1 cellular context compared by ENCODE assay signal in the genomic region with DNA sequence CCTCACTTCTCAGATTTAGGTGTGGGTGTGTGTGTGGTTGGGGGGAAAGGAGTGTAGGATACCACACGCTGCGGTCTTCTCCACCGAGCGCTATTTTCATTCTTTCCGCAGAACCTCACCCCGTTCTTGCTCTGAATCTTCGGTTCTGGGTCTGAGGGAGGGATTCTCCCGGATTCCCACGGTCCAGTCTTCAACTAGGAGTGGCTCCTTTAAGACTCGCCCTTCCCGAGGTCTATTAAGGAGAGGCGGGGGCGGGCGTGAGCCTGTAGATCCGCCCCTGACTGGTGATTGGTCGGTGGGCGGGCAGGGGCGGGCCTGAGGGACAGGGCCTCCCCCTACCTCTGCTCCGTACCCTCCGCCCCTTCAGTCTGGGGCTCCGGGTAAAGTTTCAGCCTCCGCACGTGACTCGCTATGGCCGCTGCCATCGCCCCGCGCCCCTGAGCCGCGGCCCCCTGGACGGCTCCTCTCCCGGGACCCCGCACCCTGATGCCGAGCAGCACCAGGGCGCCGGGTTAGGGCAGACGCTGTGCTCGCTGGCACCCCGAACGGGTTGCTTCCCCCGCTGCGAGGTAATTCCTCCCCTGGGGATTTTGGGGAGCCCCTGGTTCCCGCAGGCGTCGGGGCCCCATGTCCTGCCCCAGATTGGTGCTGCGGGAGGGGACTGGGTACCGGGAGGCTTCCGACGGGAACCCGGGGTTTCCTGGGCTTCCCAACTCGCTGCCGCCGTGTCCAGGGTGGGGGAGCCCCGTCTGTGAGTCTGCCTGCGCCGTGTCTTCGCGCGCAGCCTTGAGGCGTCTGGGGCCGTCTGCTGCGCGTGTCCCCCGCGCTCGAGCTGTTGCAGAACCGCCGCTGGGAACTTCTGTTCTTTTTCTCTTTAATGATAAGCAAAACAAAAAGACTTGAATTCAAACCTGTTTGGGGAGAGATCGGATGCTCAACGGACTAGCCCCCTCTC.
TF ChIP-seq lines count a peak whose summit lies in the region.

No MANE protein-coding gene starts in this region.

TF ChIP-seq in HepG2, 621 proteins besides CTCF, POLR2A, EP300 and RAD21 (continued from another document and continues in another):
- TF ChIP-seq, protein P1, sequence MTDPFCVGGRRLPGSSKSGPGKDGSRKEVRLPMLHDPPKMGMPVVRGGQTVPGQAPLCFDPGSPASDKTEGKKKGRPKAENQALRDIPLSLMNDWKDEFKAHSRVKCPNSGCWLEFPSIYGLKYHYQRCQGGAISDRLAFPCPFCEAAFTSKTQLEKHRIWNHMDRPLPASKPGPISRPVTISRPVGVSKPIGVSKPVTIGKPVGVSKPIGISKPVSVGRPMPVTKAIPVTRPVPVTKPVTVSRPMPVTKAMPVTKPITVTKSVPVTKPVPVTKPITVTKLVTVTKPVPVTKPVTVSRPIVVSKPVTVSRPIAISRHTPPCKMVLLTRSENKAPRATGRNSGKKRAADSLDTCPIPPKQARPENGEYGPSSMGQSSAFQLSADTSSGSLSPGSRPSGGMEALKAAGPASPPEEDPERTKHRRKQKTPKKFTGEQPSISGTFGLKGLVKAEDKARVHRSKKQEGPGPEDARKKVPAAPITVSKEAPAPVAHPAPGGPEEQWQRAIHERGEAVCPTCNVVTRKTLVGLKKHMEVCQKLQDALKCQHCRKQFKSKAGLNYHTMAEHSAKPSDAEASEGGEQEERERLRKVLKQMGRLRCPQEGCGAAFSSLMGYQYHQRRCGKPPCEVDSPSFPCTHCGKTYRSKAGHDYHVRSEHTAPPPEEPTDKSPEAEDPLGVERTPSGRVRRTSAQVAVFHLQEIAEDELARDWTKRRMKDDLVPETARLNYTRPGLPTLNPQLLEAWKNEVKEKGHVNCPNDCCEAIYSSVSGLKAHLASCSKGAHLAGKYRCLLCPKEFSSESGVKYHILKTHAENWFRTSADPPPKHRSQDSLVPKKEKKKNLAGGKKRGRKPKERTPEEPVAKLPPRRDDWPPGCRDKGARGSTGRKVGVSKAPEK (CRISPR knock-in tag; IDR thresholded peaks at IDR 0.05; ENCODE audit: borderline replicate concordance) = 0 out of 2 replicates have a peak, but pooled peaks have one; percentile 78
- TF ChIP-seq MATR3 (CRISPR knock-in tag; IDR thresholded peaks at IDR 0.05) = no peak
- TF ChIP-seq SRY (CRISPR knock-in tag; IDR thresholded peaks at IDR 0.05) = peak; percentile 84; the same call in 1 of the 2 replicates
- TF ChIP-seq, protein P2, sequence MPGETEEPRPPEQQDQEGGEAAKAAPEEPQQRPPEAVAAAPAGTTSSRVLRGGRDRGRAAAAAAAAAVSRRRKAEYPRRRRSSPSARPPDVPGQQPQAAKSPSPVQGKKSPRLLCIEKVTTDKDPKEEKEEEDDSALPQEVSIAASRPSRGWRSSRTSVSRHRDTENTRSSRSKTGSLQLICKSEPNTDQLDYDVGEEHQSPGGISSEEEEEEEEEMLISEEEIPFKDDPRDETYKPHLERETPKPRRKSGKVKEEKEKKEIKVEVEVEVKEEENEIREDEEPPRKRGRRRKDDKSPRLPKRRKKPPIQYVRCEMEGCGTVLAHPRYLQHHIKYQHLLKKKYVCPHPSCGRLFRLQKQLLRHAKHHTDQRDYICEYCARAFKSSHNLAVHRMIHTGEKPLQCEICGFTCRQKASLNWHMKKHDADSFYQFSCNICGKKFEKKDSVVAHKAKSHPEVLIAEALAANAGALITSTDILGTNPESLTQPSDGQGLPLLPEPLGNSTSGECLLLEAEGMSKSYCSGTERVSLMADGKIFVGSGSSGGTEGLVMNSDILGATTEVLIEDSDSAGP (CRISPR knock-in tag; IDR thresholded peaks at IDR 0.05; ENCODE audit: borderline replicate concordance) = peak; percentile 100
- peak; percentile 77 for TF ChIP-seq ZNF878 (CRISPR knock-in tag; IDR thresholded peaks at IDR 0.05)
- TF ChIP-seq TGIF2 (CRISPR knock-in tag; IDR thresholded peaks at IDR 0.05) = 0 out of 2 replicates have a peak, but pooled peaks have one; percentile 34
- TF ChIP-seq, protein P3, sequence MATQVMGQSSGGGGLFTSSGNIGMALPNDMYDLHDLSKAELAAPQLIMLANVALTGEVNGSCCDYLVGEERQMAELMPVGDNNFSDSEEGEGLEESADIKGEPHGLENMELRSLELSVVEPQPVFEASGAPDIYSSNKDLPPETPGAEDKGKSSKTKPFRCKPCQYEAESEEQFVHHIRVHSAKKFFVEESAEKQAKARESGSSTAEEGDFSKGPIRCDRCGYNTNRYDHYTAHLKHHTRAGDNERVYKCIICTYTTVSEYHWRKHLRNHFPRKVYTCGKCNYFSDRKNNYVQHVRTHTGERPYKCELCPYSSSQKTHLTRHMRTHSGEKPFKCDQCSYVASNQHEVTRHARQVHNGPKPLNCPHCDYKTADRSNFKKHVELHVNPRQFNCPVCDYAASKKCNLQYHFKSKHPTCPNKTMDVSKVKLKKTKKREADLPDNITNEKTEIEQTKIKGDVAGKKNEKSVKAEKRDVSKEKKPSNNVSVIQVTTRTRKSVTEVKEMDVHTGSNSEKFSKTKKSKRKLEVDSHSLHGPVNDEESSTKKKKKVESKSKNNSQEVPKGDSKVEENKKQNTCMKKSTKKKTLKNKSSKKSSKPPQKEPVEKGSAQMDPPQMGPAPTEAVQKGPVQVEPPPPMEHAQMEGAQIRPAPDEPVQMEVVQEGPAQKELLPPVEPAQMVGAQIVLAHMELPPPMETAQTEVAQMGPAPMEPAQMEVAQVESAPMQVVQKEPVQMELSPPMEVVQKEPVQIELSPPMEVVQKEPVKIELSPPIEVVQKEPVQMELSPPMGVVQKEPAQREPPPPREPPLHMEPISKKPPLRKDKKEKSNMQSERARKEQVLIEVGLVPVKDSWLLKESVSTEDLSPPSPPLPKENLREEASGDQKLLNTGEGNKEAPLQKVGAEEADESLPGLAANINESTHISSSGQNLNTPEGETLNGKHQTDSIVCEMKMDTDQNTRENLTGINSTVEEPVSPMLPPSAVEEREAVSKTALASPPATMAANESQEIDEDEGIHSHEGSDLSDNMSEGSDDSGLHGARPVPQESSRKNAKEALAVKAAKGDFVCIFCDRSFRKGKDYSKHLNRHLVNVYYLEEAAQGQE (IDR thresholded peaks at IDR 0.05; ENCODE audit: borderline replicate concordance in 1 of 2, low read depth in 1 of 2, low read length in 2 of 2) = no peak
- no peak for TF ChIP-seq NCOA5 (CRISPR knock-in tag; IDR thresholded peaks at IDR 0.05)
- TF ChIP-seq ZNF589 (CRISPR knock-in tag; conservative IDR thresholded peaks at IDR 0.05) = 0 out of 2 replicates have a peak, but pooled peaks have one; percentile 62
- TF ChIP-seq, protein P4, sequence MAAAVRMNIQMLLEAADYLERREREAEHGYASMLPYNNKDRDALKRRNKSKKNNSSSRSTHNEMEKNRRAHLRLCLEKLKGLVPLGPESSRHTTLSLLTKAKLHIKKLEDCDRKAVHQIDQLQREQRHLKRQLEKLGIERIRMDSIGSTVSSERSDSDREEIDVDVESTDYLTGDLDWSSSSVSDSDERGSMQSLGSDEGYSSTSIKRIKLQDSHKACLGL (CRISPR knock-in tag; IDR thresholded peaks at IDR 0.05) = peak; percentile 87
- TF ChIP-seq PHB2 (IDR thresholded peaks at IDR 0.05; ENCODE audit: partially characterized antibody) = no peak
- TF ChIP-seq, protein P5, sequence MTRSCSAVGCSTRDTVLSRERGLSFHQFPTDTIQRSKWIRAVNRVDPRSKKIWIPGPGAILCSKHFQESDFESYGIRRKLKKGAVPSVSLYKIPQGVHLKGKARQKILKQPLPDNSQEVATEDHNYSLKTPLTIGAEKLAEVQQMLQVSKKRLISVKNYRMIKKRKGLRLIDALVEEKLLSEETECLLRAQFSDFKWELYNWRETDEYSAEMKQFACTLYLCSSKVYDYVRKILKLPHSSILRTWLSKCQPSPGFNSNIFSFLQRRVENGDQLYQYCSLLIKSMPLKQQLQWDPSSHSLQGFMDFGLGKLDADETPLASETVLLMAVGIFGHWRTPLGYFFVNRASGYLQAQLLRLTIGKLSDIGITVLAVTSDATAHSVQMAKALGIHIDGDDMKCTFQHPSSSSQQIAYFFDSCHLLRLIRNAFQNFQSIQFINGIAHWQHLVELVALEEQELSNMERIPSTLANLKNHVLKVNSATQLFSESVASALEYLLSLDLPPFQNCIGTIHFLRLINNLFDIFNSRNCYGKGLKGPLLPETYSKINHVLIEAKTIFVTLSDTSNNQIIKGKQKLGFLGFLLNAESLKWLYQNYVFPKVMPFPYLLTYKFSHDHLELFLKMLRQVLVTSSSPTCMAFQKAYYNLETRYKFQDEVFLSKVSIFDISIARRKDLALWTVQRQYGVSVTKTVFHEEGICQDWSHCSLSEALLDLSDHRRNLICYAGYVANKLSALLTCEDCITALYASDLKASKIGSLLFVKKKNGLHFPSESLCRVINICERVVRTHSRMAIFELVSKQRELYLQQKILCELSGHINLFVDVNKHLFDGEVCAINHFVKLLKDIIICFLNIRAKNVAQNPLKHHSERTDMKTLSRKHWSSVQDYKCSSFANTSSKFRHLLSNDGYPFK (CRISPR knock-in tag; IDR thresholded peaks at IDR 0.05; ENCODE audit: borderline replicate concordance) = peak; percentile 60
- TF ChIP-seq SOX13 (IDR thresholded peaks at IDR 0.05) = no peak
- TF ChIP-seq SOX13 (CRISPR knock-in tag; conservative IDR thresholded peaks at IDR 0.05 in 1 of 2, IDR thresholded peaks at IDR 0.05 in 1 of 2) = peak in 1 of 2 experiments; percentile 48; a peak in 1 of 4 replicates
- TF ChIP-seq MXD4 (CRISPR knock-in tag; IDR thresholded peaks at IDR 0.05) = peak; percentile 97
- TF ChIP-seq ZNF816 (CRISPR knock-in tag; IDR thresholded peaks at IDR 0.05; ENCODE audit: borderline replicate concordance) = 0 out of 2 replicates have a peak, but pooled peaks have one; percentile 82
- TF ChIP-seq, protein P6, sequence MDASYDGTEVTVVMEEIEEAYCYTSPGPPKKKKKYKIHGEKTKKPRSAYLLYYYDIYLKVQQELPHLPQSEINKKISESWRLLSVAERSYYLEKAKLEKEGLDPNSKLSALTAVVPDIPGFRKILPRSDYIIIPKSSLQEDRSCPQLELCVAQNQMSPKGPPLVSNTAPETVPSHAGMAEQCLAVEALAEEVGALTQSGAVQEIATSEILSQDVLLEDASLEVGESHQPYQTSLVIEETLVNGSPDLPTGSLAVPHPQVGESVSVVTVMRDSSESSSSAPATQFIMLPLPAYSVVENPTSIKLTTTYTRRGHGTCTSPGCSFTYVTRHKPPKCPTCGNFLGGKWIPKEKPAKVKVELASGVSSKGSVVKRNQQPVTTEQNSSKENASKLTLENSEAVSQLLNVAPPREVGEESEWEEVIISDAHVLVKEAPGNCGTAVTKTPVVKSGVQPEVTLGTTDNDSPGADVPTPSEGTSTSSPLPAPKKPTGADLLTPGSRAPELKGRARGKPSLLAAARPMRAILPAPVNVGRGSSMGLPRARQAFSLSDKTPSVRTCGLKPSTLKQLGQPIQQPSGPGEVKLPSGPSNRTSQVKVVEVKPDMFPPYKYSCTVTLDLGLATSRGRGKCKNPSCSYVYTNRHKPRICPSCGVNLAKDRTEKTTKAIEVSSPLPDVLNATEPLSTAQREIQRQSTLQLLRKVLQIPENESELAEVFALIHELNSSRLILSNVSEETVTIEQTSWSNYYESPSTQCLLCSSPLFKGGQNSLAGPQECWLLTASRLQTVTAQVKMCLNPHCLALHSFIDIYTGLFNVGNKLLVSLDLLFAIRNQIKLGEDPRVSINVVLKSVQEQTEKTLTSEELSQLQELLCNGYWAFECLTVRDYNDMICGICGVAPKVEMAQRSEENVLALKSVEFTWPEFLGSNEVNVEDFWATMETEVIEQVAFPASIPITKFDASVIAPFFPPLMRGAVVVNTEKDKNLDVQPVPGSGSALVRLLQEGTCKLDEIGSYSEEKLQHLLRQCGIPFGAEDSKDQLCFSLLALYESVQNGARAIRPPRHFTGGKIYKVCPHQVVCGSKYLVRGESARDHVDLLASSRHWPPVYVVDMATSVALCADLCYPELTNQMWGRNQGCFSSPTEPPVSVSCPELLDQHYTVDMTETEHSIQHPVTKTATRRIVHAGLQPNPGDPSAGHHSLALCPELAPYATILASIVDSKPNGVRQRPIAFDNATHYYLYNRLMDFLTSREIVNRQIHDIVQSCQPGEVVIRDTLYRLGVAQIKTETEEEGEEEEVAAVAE (CRISPR knock-in tag; IDR thresholded peaks at IDR 0.05; ENCODE audit: borderline replicate concordance) = peak; percentile 77
- peak; percentile 63 for TF ChIP-seq MED1 (CRISPR knock-in tag; IDR thresholded peaks at IDR 0.05)
- peak; percentile 81; the same call in 1 of the 2 replicates for TF ChIP-seq ZNF33A (CRISPR knock-in tag; IDR thresholded peaks at IDR 0.05; ENCODE audit: borderline replicate concordance)
- TF ChIP-seq ZNF138 (CRISPR knock-in tag; IDR thresholded peaks at IDR 0.05; ENCODE audit: low read depth) = 0 out of 2 replicates have a peak, but pooled peaks have one; percentile 32
- TF ChIP-seq ZNF333 (CRISPR knock-in tag; IDR thresholded peaks at IDR 0.05; ENCODE audit: borderline replicate concordance) = peak; percentile 50; the same call in 1 of the 2 replicates
- TF ChIP-seq IRF2 (CRISPR knock-in tag; IDR thresholded peaks at IDR 0.05) = 0 out of 2 replicates have a peak, but pooled peaks have one; percentile 31
- TF ChIP-seq MYNN (CRISPR knock-in tag; IDR thresholded peaks at IDR 0.05; ENCODE audit: low read depth) = 0 out of 2 replicates have a peak, but pooled peaks have one; percentile 64
- TF ChIP-seq, protein P7, sequence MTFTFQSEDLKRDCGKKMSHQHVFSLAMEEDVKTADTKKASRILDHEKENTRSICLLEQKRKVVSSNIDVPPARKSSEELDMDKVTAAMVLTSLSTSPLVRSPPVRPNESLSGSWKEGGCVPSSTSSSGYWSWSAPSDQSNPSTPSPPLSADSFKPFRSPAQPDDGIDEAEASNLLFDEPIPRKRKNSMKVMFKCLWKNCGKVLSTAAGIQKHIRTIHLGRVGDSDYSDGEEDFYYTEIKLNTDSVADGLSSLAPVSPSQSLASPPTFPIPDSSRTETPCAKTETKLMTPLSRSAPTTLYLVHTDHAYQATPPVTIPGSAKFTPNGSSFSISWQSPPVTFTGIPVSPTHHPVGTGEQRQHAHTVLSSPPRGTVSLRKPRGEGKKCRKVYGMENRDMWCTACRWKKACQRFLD (CRISPR knock-in tag; IDR thresholded peaks at IDR 0.05; ENCODE audit: borderline replicate concordance) = 0 out of 2 replicates have a peak, but pooled peaks have one; percentile 64
- peak; percentile 63; the same call in 1 of the 2 replicates for TF ChIP-seq SRF (IDR thresholded peaks at IDR 0.05; ENCODE audit: low read depth, low read length)
- peak; percentile 88 for TF ChIP-seq HDAC1 (CRISPR knock-in tag; IDR thresholded peaks at IDR 0.05)
- no peak for TF ChIP-seq ZNF432 (CRISPR knock-in tag; IDR thresholded peaks at IDR 0.05; ENCODE audit: borderline replicate concordance)
- TF ChIP-seq, protein P8, sequence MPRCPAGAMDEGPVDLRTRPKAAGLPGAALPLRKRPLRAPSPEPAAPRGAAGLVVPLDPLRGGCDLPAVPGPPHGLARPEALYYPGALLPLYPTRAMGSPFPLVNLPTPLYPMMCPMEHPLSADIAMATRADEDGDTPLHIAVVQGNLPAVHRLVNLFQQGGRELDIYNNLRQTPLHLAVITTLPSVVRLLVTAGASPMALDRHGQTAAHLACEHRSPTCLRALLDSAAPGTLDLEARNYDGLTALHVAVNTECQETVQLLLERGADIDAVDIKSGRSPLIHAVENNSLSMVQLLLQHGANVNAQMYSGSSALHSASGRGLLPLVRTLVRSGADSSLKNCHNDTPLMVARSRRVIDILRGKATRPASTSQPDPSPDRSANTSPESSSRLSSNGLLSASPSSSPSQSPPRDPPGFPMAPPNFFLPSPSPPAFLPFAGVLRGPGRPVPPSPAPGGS (CRISPR knock-in tag; IDR thresholded peaks at IDR 0.05) = peak; percentile 81; the same call in 1 of the 2 replicates
- TF ChIP-seq ZNF703 (CRISPR knock-in tag; IDR thresholded peaks at IDR 0.05; ENCODE audit: borderline replicate concordance) = peak; percentile 62; the same call in 1 of the 2 replicates
